In genomic region chr5:91642592-91642991, GRCh38 we compare ENCODE assay signal across 1 cellular context.
TF ChIP-seq lines count a peak whose summit lies in the region.

No MANE protein-coding gene starts in this region.

TF ChIP-seq in HCT116, 20 proteins besides CTCF, POLR2A, EP300 and RAD21 (continued from another document):
- no peak for TF ChIP-seq REST (IDR thresholded peaks at IDR 0.05; ENCODE audit: low read depth)
- TF ChIP-seq EGR1 (IDR thresholded peaks at IDR 0.05; ENCODE audit: low read depth): no peak
- TF ChIP-seq YY1 (IDR thresholded peaks at IDR 0.05; ENCODE audit: extremely low read depth, insufficient replicate concordance, low read depth, low read length): no peak
- TF ChIP-seq SP1 (IDR thresholded peaks at IDR 0.05; ENCODE audit: low read depth): no peak
